In the genomic region with DNA sequence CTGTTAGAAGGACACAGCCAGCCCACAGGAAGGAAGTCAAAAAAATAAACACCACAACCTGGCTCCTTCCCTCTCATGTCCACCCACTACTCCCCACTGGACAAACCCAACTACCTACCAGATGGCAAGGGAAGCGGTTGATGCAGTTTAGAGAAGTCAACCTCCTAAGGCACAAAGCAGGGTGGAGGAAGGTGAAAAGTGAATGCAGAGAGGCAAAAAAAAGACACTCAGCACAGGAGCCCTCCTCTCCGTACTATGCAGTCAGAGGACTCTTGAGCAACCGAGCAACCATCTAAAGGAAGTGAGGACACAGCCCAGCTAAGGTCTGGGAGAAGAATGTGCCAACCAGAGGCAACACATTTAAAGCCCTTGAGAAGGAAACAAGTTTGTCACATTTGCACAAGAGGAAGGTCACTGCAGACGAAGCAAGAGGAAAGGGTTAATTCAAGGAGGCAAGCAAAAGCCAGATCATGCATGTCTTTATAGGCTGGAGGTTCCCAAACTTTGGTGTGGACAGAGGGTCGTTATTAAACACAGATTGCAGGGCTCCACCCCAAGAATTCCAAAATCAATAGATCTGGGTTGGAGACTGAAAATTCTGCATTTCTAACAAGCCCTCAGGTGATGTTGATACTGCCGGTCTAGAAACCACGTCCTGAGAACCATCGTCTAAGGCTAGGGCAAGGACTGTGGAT, we compare ENCODE assay signal across 15 cellular contexts. TPM values are rescaled to one million over a fixed set of nuclear protein-coding genes. Genes with fewer than 3 reads are reported as not detected.
DNase-seq lines count a peak whose midpoint lies in the region; ATAC-seq, FAIRE-seq and TF ChIP-seq lines count a peak whose summit lies in the region.
"Had no signal": no experiment of that assay in that cellular context is flagged by ENCODE, and none has a peak within 500 bp of the region (broad histone marks: within the 10 kb centered on the region; RNA-seq: fewer than 3 reads in every experiment).

No MANE protein-coding gene starts in this region.

- no peaks in the 10 kb centered on the region for H3K27me3 ChIP-seq in pancreas
- H3K27me3 ChIP-seq: hepatocyte had no signal

- no peak overlapping the region for H3K4me3 ChIP-seq in pancreas
- H3K4me3 ChIP-seq: hepatocyte had no signal

- no peaks in the 10 kb centered on the region for H3K27me3 Mint-ChIP-seq in activated CD4-positive, alpha-beta T cell treated with anti-CD3 and anti-CD28 coated beads for 36 hours
- no peaks in the 10 kb centered on the region for H3K27me3 Mint-ChIP-seq in dendritic cell treated with granulocyte-macrophage colony-stimulating factor and Interleukin-4, amounts not matched to agents 40 ng/mL and 50 ng/mL, for 4 days

- ATAC-seq in activated CD4-positive, alpha-beta T cell treated with anti-CD3 and anti-CD28 coated beads for 36 hours, result peak; percentile 51
- ATAC-seq in pancreas, result peak in 3 of 4 donors; percentile 19 to 45 (median 36)
- ATAC-seq in GM21526 (IDR thresholded peaks at IDR 0.05; ENCODE audit: low FRiP score, unreplicated experiment), result no peak
- ATAC-seq in GM19397 (IDR thresholded peaks at IDR 0.05; ENCODE audit: unreplicated experiment), result no peak
- ATAC-seq in GM19023 (IDR thresholded peaks at IDR 0.05; ENCODE audit: unreplicated experiment), result no peak

- FAIRE-seq in pancreas (lab: Jason Lieb, UNC), result no peak
- FAIRE-seq: endothelial cell of umbilical vein had no signal

- no peak overlapping the region for H3K27ac ChIP-seq in pancreas
- H3K27ac ChIP-seq: hepatocyte had no signal

- TF ChIP-seq CTCF in pancreas (IDR thresholded peaks at IDR 0.05), result no peak

- H3K4me1 ChIP-seq in pancreas, result peaks cover 3 to 44% (median 18%) of the 10 kb centered on the region in 3 donors

- no peak for DNase-seq in activated CD4-positive, alpha-beta T cell treated with anti-CD3 and anti-CD28 coated beads for 36 hours
- DNase-seq in activated CD4-positive, alpha-beta T cell treated with anti-CD3 and anti-CD28 coated beads, Interleukin-2, amount 50 U/mL, for 4 hours, result no peak
- DNase-seq in MV-4-11 (lab: John Stamatoyannopoulos, UW) (peak; percentile 93), pancreas (no peak)
- DNase-seq: activated CD8-positive, alpha-beta memory T cell treated with anti-CD3 and anti-CD28 coated beads, Interleukin-2, amount 50 U/mL, for 4 hours; KG1; mesendoderm; substantia nigra; T1000 had no signal

- H3K4me3 Mint-ChIP-seq in activated CD4-positive, alpha-beta T cell treated with anti-CD3 and anti-CD28 coated beads for 36 hours, result peak overlapping the region; percentile 11
- H3K4me3 Mint-ChIP-seq in dendritic cell treated with granulocyte-macrophage colony-stimulating factor and Interleukin-4, amounts not matched to agents 40 ng/mL and 50 ng/mL, for 4 days, result peak overlapping the region; percentile 18

- intact Hi-C loops in activated CD4-positive, alpha-beta T cell treated with anti-CD3 and anti-CD28 coated beads for 36 hours (cut with DNase I, micrococcal nuclease), result no loop called here
- intact Hi-C loops in dendritic cell treated with granulocyte-macrophage colony-stimulating factor and Interleukin-4, amounts not matched to agents 40 ng/mL and 50 ng/mL, for 4 days (cut with micrococcal nuclease), result no loop called here
- intact Hi-C loops in pancreas (cut with DNase I), result no loop called here

- CTCF ChIA-PET in activated CD4-positive, alpha-beta T cell treated with anti-CD3 and anti-CD28 coated beads for 36 hours (lab: Charles Lee), result interaction anchor here (1.1 to 3.6 kb wide), 4 partner anchors 10 to 25 kb away, joined by 3 to 18 read pairs (median 4); no protein-coding TSS in a partner anchor

- H3K9me3 Mint-ChIP-seq in activated CD4-positive, alpha-beta T cell treated with anti-CD3 and anti-CD28 coated beads for 36 hours (ENCODE audit: low read depth), result no peaks in the 10 kb centered on the region
- no peaks in the 10 kb centered on the region for H3K9me3 Mint-ChIP-seq in dendritic cell treated with granulocyte-macrophage colony-stimulating factor and Interleukin-4, amounts not matched to agents 40 ng/mL and 50 ng/mL, for 4 days

- H3K36me3 ChIP-seq in pancreas, result no peaks in the 10 kb centered on the region

- no peaks in the 10 kb centered on the region for H3K9me3 ChIP-seq in pancreas

- peaks cover 80% of the 10 kb centered on the region for H3K4me1 Mint-ChIP-seq in activated CD4-positive, alpha-beta T cell treated with anti-CD3 and anti-CD28 coated beads for 36 hours
- peaks cover 55% of the 10 kb centered on the region for H3K4me1 Mint-ChIP-seq in dendritic cell treated with granulocyte-macrophage colony-stimulating factor and Interleukin-4, amounts not matched to agents 40 ng/mL and 50 ng/mL, for 4 days (ENCODE audit: low read depth)

- peak overlapping the region; percentile 78 for H3K27ac Mint-ChIP-seq in activated CD4-positive, alpha-beta T cell treated with anti-CD3 and anti-CD28 coated beads for 36 hours
- peak overlapping the region; percentile 65 for H3K27ac Mint-ChIP-seq in dendritic cell treated with granulocyte-macrophage colony-stimulating factor and Interleukin-4, amounts not matched to agents 40 ng/mL and 50 ng/mL, for 4 days

- peaks cover 19% of the 10 kb centered on the region for H3K36me3 Mint-ChIP-seq in activated CD4-positive, alpha-beta T cell treated with anti-CD3 and anti-CD28 coated beads for 36 hours (ENCODE audit: low read depth)
- peaks cover 12% of the 10 kb centered on the region for H3K36me3 Mint-ChIP-seq in dendritic cell treated with granulocyte-macrophage colony-stimulating factor and Interleukin-4, amounts not matched to agents 40 ng/mL and 50 ng/mL, for 4 days (ENCODE audit: low read depth)

- WGBS in pancreas, 2 donors, result 62 to 67% methylated on average over 8 of the region's 8 CpGs

- POLR2A ChIA-PET in activated CD4-positive, alpha-beta T cell treated with anti-CD3 and anti-CD28 coated beads for 36 hours (lab: Charles Lee), result no interaction called here

RNA-seq across cellular contexts. Expression of a gene that starts 19.8 kb away (rescaled TPM):
- total RNA-seq in activated CD4-positive, alpha-beta T cell treated with anti-CD3 and anti-CD28 coated beads for 36 hours, result 10 to 100 TPM; 46.6 to 56.2 TPM
- 10 to 100 TPM; 13.0 to 31.7 (median 18.4) TPM for total RNA-seq in pancreas
- 1 to 10 TPM; 5.5 to 7.1 TPM for polyA plus RNA-seq in pancreas

Comparison
In these comparisons a context has a peak if more than half of its experiments do, and no peak if none do; other contexts are left out.
1. ATAC-seq: peak in activated CD4-positive, alpha-beta T cell treated with anti-CD3 and anti-CD28 coated beads for 36 hours (single experiment) and pancreas (3 of 4); none in GM21526 (single experiment), GM19397 (single experiment) and GM19023 (single experiment).